In genomic region chr19:38583219-38583984, GRCh38 we compare ENCODE assay signal across 13 cellular contexts. TPM values are rescaled to one million over a fixed set of nuclear protein-coding genes. Genes with fewer than 3 reads are reported as not detected.
A peak's percentile ranks its signal among the peaks of the same experiment; 100 is the strongest.
DNase-seq lines count a peak whose midpoint lies in the region; ATAC-seq, FAIRE-seq and TF ChIP-seq lines count a peak whose summit lies in the region.
"Had no signal": no experiment of that assay in that cellular context is flagged by ENCODE, and none has a peak within 500 bp of the region (broad histone marks: within the 10 kb centered on the region; RNA-seq: fewer than 3 reads in every experiment).

No MANE protein-coding gene starts in this region.

- H2AFZ ChIP-seq in OCI-LY7 (ENCODE audit: low read length), result peak overlapping the region; percentile 15; the same call in 1 of the 2 replicates
- H2AFZ ChIP-seq: parathyroid adenoma had no signal

- no peaks in the 10 kb centered on the region for H4K20me1 ChIP-seq in OCI-LY7 (ENCODE audit: insufficient read depth, low read length)

- H3K4me3 ChIP-seq in OCI-LY7 (ENCODE audit: low read depth, low read length, poor library complexity, severe bottlenecking) (no peak overlapping the region), psoas muscle (no peak overlapping the region)
- H3K4me3 ChIP-seq: esophagus muscularis mucosa had no signal

- H3K4me1 Mint-ChIP-seq in natural killer cell treated with Interleukin-12 subunit alpha and Interleukin-12 subunit beta and Interleukin-15 and Interleukin-18, amount 100 ng/mL, for 72 hours (ENCODE audit: low read depth in 2 of 2), result peaks cover 5 to 9% of the 10 kb centered on the region in 2 donors
- H3K4me1 Mint-ChIP-seq in natural killer cell (peaks cover 6 to 15% of the 10 kb centered on the region in 2 donors), WTC11 (no peaks in the 10 kb centered on the region)

- CTCF ChIA-PET in OCI-LY7 (lab: Charles Lee; ENCODE audit: unreplicated experiment) (no interaction called here), WTC11 (lab: Charles Lee) (no interaction called here)

- POLR2A ChIA-PET in OCI-LY7 (lab: Charles Lee), result interaction anchor here (0.6 to 0.7 kb wide), 2 partner anchors 37 to 145 kb away, joined by 3 read pairs; no protein-coding TSS in a partner anchor
- POLR2A ChIA-PET in WTC11 (lab: Charles Lee), result no interaction called here

- no peak for FAIRE-seq in H54 (lab: Jason Lieb, UNC)
- FAIRE-seq: islet of Langerhans had no signal

- H3K9me2 ChIP-seq in OCI-LY7 (ENCODE audit: insufficient read depth, low read length), result no peaks in the 10 kb centered on the region

- no peaks in the 10 kb centered on the region for H3K79me2 ChIP-seq in OCI-LY7 (ENCODE audit: insufficient read depth, low read depth, low read length)
- H3K79me2 ChIP-seq: parathyroid adenoma had no signal

- 87 to 94% (median 89%) methylated on average over 13 to 14 of the region's 14 CpGs for WGBS in psoas muscle, 3 donors

- H3K27me3 ChIP-seq in psoas muscle (ENCODE audit: insufficient read depth in 3 of 3, low read length in 2 of 3), result no peaks in the 10 kb centered on the region
- H3K27me3 ChIP-seq: esophagus muscularis mucosa had no signal

- TF ChIP-seq POLR2A in H54 (IDR thresholded peaks at IDR 0.05; ENCODE audit: low read depth, low read length), result no peak

- no peak overlapping the region for H3K4me3 Mint-ChIP-seq in natural killer cell treated with Interleukin-12 subunit alpha and Interleukin-12 subunit beta and Interleukin-15 and Interleukin-18, amount 100 ng/mL, for 72 hours
- H3K4me3 Mint-ChIP-seq in natural killer cell (no peak overlapping the region), WTC11 (no peak overlapping the region)

- H3K27ac Mint-ChIP-seq in natural killer cell treated with Interleukin-12 subunit alpha and Interleukin-12 subunit beta and Interleukin-15 and Interleukin-18, amount 100 ng/mL, for 72 hours, result peak overlapping the region in 1 of 2 donors; percentile 1
- H3K27ac Mint-ChIP-seq in natural killer cell (no peak overlapping the region), WTC11 (no peak overlapping the region; the same call in 1 of the 2 replicates)

- intact Hi-C loops in natural killer cell (cut with micrococcal nuclease) (no loop called here), OCI-LY7 (cut with micrococcal nuclease; ENCODE audit: unreplicated experiment) (loop anchor here (1.0 kb wide), 1 partner anchor 39 kb away; no protein-coding TSS in a partner anchor), psoas muscle (cut with DNase I) (no loop called here)

- peak overlapping the region; percentile 38 for H3K4me2 ChIP-seq in OCI-LY7 (ENCODE audit: low read length)

- H3K27ac ChIP-seq in OCI-LY7 (ENCODE audit: low read depth, low read length, poor library complexity, severe bottlenecking) (peak overlapping the region; percentile 56), psoas muscle (no peak overlapping the region)
- H3K27ac ChIP-seq: esophagus muscularis mucosa, parathyroid adenoma had no signal

- peak; percentile 32 to 50 for ATAC-seq in natural killer cell treated with Interleukin-12 subunit alpha and Interleukin-12 subunit beta and Interleukin-15 and Interleukin-18, amount 100 ng/mL, for 72 hours
- ATAC-seq in natural killer cell (no peak), HG02798 (IDR thresholded peaks at IDR 0.05; ENCODE audit: poor library complexity, unreplicated experiment) (peak; percentile 84), psoas muscle (no peak), WTC11 (no peak)

- peaks cover 5% of the 10 kb centered on the region for H3K36me3 Mint-ChIP-seq in natural killer cell treated with Interleukin-12 subunit alpha and Interleukin-12 subunit beta and Interleukin-15 and Interleukin-18, amount 100 ng/mL, for 72 hours
- no peaks in the 10 kb centered on the region for H3K36me3 Mint-ChIP-seq in natural killer cell
- H3K36me3 Mint-ChIP-seq in WTC11, result peaks cover 18% of the 10 kb centered on the region

- H3K4me1 ChIP-seq in OCI-LY7 (ENCODE audit: insufficient read depth, low read length, poor library complexity, severe bottlenecking), result peaks cover 23% of the 10 kb centered on the region
- H3K4me1 ChIP-seq in psoas muscle, result no peaks in the 10 kb centered on the region
- H3K4me1 ChIP-seq: esophagus muscularis mucosa, parathyroid adenoma had no signal

- H3K27me3 Mint-ChIP-seq in natural killer cell treated with Interleukin-12 subunit alpha and Interleukin-12 subunit beta and Interleukin-15 and Interleukin-18, amount 100 ng/mL, for 72 hours, result no peaks in the 10 kb centered on the region
- H3K27me3 Mint-ChIP-seq in natural killer cell (ENCODE audit: low read depth in 2 of 2) (no peaks in the 10 kb centered on the region), WTC11 (ENCODE audit: low read depth) (no peaks in the 10 kb centered on the region)

- no TSS peak for BruUV-seq in OCI-LY7 (replicated peaks; lab: Mats Ljungman, UMichigan)

- H3K9me3 ChIP-seq in OCI-LY7 (ENCODE audit: low read length), result no peaks in the 10 kb centered on the region
- no peaks in the 10 kb centered on the region for H3K9me3 ChIP-seq in psoas muscle
- H3K9me3 ChIP-seq: esophagus muscularis mucosa had no signal

- no peak for TF ChIP-seq CTCF in natural killer cell (IDR thresholded peaks at IDR 0.05)
- no peak for TF ChIP-seq CTCF in OCI-LY7 (conservative IDR thresholded peaks at IDR 0.05; ENCODE audit: low read length)
- no peak for TF ChIP-seq CTCF in psoas muscle (IDR thresholded peaks at IDR 0.05)
- TF ChIP-seq CTCF in WTC11 (IDR thresholded peaks at IDR 0.05), result no peak

- DNase-seq in natural killer cell treated with Interleukin-12 subunit alpha and Interleukin-12 subunit beta and Interleukin-15 and Interleukin-18, amount 100 ng/mL, for 72 hours (ENCODE audit: low spot score), result no peak
- DNase-seq in natural killer cell (no peak), OCI-LY7 (ENCODE audit: low spot score) (peak; percentile 74), H54 (ENCODE audit: insufficient read length, low spot score) (no peak), psoas muscle (no peak), WTC11 (ENCODE audit: low spot score) (no peak), nucleus accumbens (lab: John Stamatoyannopoulos, UW) (no peak)
- DNase-seq: activated CD8-positive, alpha-beta memory T cell treated with anti-CD3 and anti-CD28 coated beads for 24 hours; NCI-H1105 treated with DMSO at 0.1 percent for 48 hours had no signal

- H3K36me3 ChIP-seq in OCI-LY7 (ENCODE audit: insufficient read depth, low read length) (peaks cover 22% of the 10 kb centered on the region), psoas muscle (ENCODE audit: insufficient read depth in 1 of 2, low read depth in 1 of 2) (peaks cover 0 to 93% of the 10 kb centered on the region in 2 donors)
- H3K36me3 ChIP-seq: esophagus muscularis mucosa had no signal

- H3K9me3 Mint-ChIP-seq in natural killer cell treated with Interleukin-12 subunit alpha and Interleukin-12 subunit beta and Interleukin-15 and Interleukin-18, amount 100 ng/mL, for 72 hours, result no peaks in the 10 kb centered on the region
- H3K9me3 Mint-ChIP-seq in natural killer cell, result no peaks in the 10 kb centered on the region
- no peaks in the 10 kb centered on the region for H3K9me3 Mint-ChIP-seq in WTC11

TF ChIP-seq in WTC11, 78 proteins besides CTCF, POLR2A, EP300 and RAD21:
- TF ChIP-seq NFE2L1 (CRISPR knock-in tag; IDR thresholded peaks at IDR 0.05) (no peak), HMGXB4 (CRISPR knock-in tag; IDR thresholded peaks at IDR 0.05) (no peak), ZMAT4 (CRISPR knock-in tag; IDR thresholded peaks at IDR 0.05) (no peak), TCF7 (CRISPR knock-in tag; IDR thresholded peaks at IDR 0.05; ENCODE audit: low read depth) (no peak), CREB1 (CRISPR knock-in tag; IDR thresholded peaks at IDR 0.05) (no peak), JUN (CRISPR knock-in tag; IDR thresholded peaks at IDR 0.05) (no peak), ZBTB21 (CRISPR knock-in tag; IDR thresholded peaks at IDR 0.05; ENCODE audit: borderline replicate concordance) (no peak), TEAD4 (CRISPR knock-in tag; IDR thresholded peaks at IDR 0.05) (no peak), EMX1 (CRISPR knock-in tag; IDR thresholded peaks at IDR 0.05) (no peak), ZNF671 (CRISPR knock-in tag; IDR thresholded peaks at IDR 0.05) (no peak), SOX15 (CRISPR knock-in tag; IDR thresholded peaks at IDR 0.05) (no peak)
TF ChIP-seq in WTC11: peak in this region for 0.

RNA-seq across cellular contexts. Expression of gene MAP4K1, which starts 34.4 kb away (rescaled TPM):
- total RNA-seq in natural killer cell treated with Interleukin-12 subunit alpha and Interleukin-12 subunit beta and Interleukin-15 and Interleukin-18, amount 100 ng/mL, for 72 hours, result 100 to 1,000 TPM in 1 of 2 donors, 10 to 100 TPM in 1; 81.4 to 318 TPM
- 100 to 1,000 TPM; 162 to 201 (median 163) TPM for total RNA-seq in natural killer cell
- 102 and 108 TPM in 2 replicates for total RNA-seq in OCI-LY7 (2014; rRNA removed; shearing (Covaris generic))
- total RNA-seq in OCI-LY7 (2022), result 313 and 331 TPM in 2 replicates
- 1 to 10 TPM in 3 of 4 donors, under 1 TPM in 1; 0.67 to 1.4 (median 1.2) TPM for total RNA-seq in psoas muscle
- polyA plus RNA-seq in psoas muscle, result under 1 TPM; 0.36 to 0.68 (median 0.64) TPM
- total RNA-seq in WTC11 (2021), result 14.0 to 25.0 TPM (median 24.5 TPM) in 3 replicates

RNA-seq across cellular contexts. Expression of gene EIF3K, which starts 35.6 kb away (rescaled TPM):
- 100 to 1,000 TPM; 216 to 286 TPM for total RNA-seq in natural killer cell treated with Interleukin-12 subunit alpha and Interleukin-12 subunit beta and Interleukin-15 and Interleukin-18, amount 100 ng/mL, for 72 hours
- total RNA-seq in natural killer cell (100 to 1,000 TPM; 232 to 262 (median 238) TPM), OCI-LY7 (2022) (353 and 364 TPM in 2 replicates), psoas muscle (100 to 1,000 TPM; 367 to 549 (median 436) TPM), WTC11 (2021) (389 to 416 TPM (median 410 TPM) in 3 replicates)
- total RNA-seq in OCI-LY7 (2014; rRNA removed; shearing (Covaris generic)), result 321 and 325 TPM in 2 replicates
- polyA plus RNA-seq in psoas muscle, result 100 to 1,000 TPM; 422 to 984 (median 637) TPM

Comparison
In these comparisons a context has a peak if more than half of its experiments do, and no peak if none do; other contexts are left out.
1. ATAC-seq: peak in natural killer cell treated with Interleukin-12 subunit alpha and Interleukin-12 subunit beta and Interleukin-15 and Interleukin-18, amount 100 ng/mL, for 72 hours (2 of 2) and HG02798 (single experiment); none in natural killer cell (0 of 3), psoas muscle (0 of 4) and WTC11 (single experiment).